In genomic region chr16:2460391-2460713, GRCh38 we compare ENCODE assay signal across 8 cellular contexts.
DNase-seq lines count a peak whose midpoint lies in the region; ATAC-seq and TF ChIP-seq lines count a peak whose summit lies in the region.

No MANE protein-coding gene starts in this region.

- peak overlapping the region; percentile 96 for H3K4me2 ChIP-seq in MM.1S (ENCODE audit: low read depth, low read length)

- no peaks in the 10 kb centered on the region for H3K9me3 ChIP-seq in MM.1S (replicated peaks; ENCODE audit: insufficient read depth, low read length)

- H3K27me3 ChIP-seq in MM.1S (replicated peaks; ENCODE audit: insufficient read depth, low read length) (no peaks in the 10 kb centered on the region), rectal smooth muscle tissue (ENCODE audit: control insufficient read depth, insufficient read depth, low read length) (no peaks in the 10 kb centered on the region)

- H3K4me3 ChIP-seq in GM12875 (ENCODE audit: low read depth, low read length) (peak overlapping the region; percentile 83), MM.1S (ENCODE audit: low read length) (peak overlapping the region; percentile 72), epithelial cell of esophagus (ENCODE audit: low read length) (peak overlapping the region; percentile 62), rectal smooth muscle tissue (ENCODE audit: low read length) (peak overlapping the region; percentile 52)

- TF ChIP-seq CTCF in GM12875 (IDR thresholded peaks at IDR 0.05; ENCODE audit: borderline replicate concordance, insufficient read depth, low read depth, low read length) (no peak), MM.1S (IDR thresholded peaks at IDR 0.05; ENCODE audit: low read length) (no peak), epithelial cell of esophagus (IDR thresholded peaks at IDR 0.05; ENCODE audit: insufficient read depth, low read depth, low read length, missing control alignments) (no peak)

- H3K27ac ChIP-seq in MM.1S (ENCODE audit: low read length) (no peak overlapping the region), rectal smooth muscle tissue (ENCODE audit: low read depth, low read length) (no peak overlapping the region)

- no peaks in the 10 kb centered on the region for H3K9me2 ChIP-seq in MM.1S (replicated peaks; ENCODE audit: insufficient read depth, low read length)

- H3K36me3 ChIP-seq in MM.1S (replicated peaks; ENCODE audit: insufficient read depth, low read length) (no peaks in the 10 kb centered on the region; the same call in 1 of the 2 replicates), rectal smooth muscle tissue (ENCODE audit: control insufficient read depth, insufficient read depth, low read length) (no peaks in the 10 kb centered on the region)

- H3K9ac ChIP-seq in MM.1S (ENCODE audit: low read length) (peak overlapping the region; percentile 81), rectal smooth muscle tissue (ENCODE audit: low read length) (no peak overlapping the region)

- peaks cover 14% of the 10 kb centered on the region for H3K79me2 ChIP-seq in MM.1S (ENCODE audit: low read length)

- peaks cover 21% of the 10 kb centered on the region for H3F3A ChIP-seq in MM.1S (ENCODE audit: insufficient read depth, low read length)

- H2AFZ ChIP-seq in MM.1S (ENCODE audit: low read length) = peak overlapping the region; percentile 71

- peaks cover 15% of the 10 kb centered on the region for H3K4me1 ChIP-seq in MM.1S (ENCODE audit: low read length)
- H3K4me1 ChIP-seq in rectal smooth muscle tissue (ENCODE audit: control insufficient read depth, insufficient read depth, low read length) = no peaks in the 10 kb centered on the region

- H4K20me1 ChIP-seq in MM.1S (ENCODE audit: insufficient read depth, low read length) = no peaks in the 10 kb centered on the region

- no peak for DNase-seq in MM.1S
- no peak for DNase-seq in epithelial cell of esophagus (ENCODE audit: low read depth)
- no peak for DNase-seq in AG08395 (ENCODE audit: low spot score)
- DNase-seq in activated CD4-positive, CD25-positive, alpha-beta regulatory T cell (lab: John Stamatoyannopoulos, UW) = no peak

- no peak for ATAC-seq in HG02610 (IDR thresholded peaks at IDR 0.05; ENCODE audit: unreplicated experiment)
- no peak for ATAC-seq in HG02840 (IDR thresholded peaks at IDR 0.05; ENCODE audit: low FRiP score, unreplicated experiment)
